ENCODE assay signal across 8 cellular contexts in the genomic region with DNA sequence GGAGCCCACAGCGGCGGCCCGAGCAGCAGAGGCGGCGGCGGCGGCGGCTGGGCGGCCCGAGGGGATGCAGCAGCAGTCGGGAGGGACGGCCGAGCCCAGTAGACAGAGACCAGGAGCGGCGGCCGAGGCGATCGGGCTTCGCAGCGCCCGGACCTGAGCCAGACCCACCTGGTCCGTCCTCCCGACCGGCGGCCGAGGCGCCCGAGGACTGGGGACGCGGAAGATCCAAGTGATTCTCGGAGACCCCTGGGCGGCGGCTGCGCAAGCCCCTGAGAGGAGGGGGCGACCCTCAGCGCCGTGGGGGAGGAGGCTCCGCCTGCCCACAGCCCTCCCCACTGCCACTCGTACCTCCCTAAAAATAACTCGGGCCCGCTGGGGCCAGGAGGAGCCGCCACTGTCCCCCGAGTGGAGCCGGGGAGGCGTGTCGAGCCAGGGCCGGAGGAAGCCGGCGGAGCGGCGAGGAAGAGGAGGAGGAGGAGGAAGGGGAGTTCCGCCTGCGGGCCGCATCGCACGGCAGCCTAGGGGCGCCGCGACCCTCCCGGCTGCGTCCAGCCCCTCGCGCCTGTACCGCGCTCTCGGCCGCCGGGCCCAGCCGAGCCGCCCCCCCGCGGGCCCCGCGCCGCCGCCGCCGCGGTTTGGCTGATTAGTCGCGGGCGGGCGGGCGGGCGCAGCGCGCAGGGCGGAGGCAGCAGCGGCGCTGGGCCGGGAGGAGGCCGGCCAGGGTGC. TPM values are rescaled to one million over a fixed set of nuclear protein-coding genes. Genes with fewer than 3 reads are reported as not detected.
DNase-seq lines count a peak whose midpoint lies in the region; ATAC-seq and TF ChIP-seq lines count a peak whose summit lies in the region.

No MANE protein-coding gene starts in this region.

- H3K36me3 ChIP-seq in mucosa of stomach (ENCODE audit: control insufficient read depth, insufficient read depth, low read length), result no peaks in the 10 kb centered on the region

- H3K27me3 ChIP-seq in mucosa of stomach (ENCODE audit: control insufficient read depth, insufficient read depth, low read length), result no peaks in the 10 kb centered on the region

- H3K9me3 ChIP-seq in mucosa of stomach (ENCODE audit: control insufficient read depth, low read length), result no peaks in the 10 kb centered on the region

- peaks cover 17% of the 10 kb centered on the region for H3K4me1 ChIP-seq in mucosa of stomach (ENCODE audit: control insufficient read depth, insufficient read depth, low read length)

- peak overlapping the region; percentile 87 for H3K4me3 ChIP-seq in epithelial cell of proximal tubule (ENCODE audit: low read depth, low read length)
- H3K4me3 ChIP-seq in mucosa of stomach (ENCODE audit: low read length), result peak overlapping the region; percentile 33

- DNase-seq in DMS 273 (lab: John Stamatoyannopoulos, UW; ENCODE audit: unreplicated experiment) (peak; percentile 71), DMS 273 treated with DMSO at 0.1 percent for 48 hours (lab: John Stamatoyannopoulos, UW) (no peak), NCI-H510A treated with DMSO at 0.1 percent for 48 hours (lab: John Stamatoyannopoulos, UW) (peak; percentile 34), epithelial cell of proximal tubule (ENCODE audit: low read depth) (no peak), superior temporal gyrus (ENCODE audit: extremely low spot score) (peak; percentile 20)
- DNase-seq in activated T-cell treated with anti-CD3 and anti-CD28 coated beads, Interleukin-2, amount 50 U/mL, for 1 hour, result peak; percentile 63

- peak; percentile 19 for ATAC-seq in HG02623 (IDR thresholded peaks at IDR 0.05; ENCODE audit: unreplicated experiment)

- H3K9ac ChIP-seq in mucosa of stomach (ENCODE audit: low read length), result peak overlapping the region; percentile 84

- TF ChIP-seq CTCF in epithelial cell of proximal tubule (conservative IDR thresholded peaks at IDR 0.05; ENCODE audit: low read depth, low read length), result no peak

RNA-seq across cellular contexts. Expression of a gene that starts 0.7 kb away (rescaled TPM):
- total RNA-seq in epithelial cell of proximal tubule, result 22.3 and 38.9 TPM in 2 replicates

Comparison
In these comparisons a context has a peak if more than half of its experiments do, and no peak if none do; other contexts are left out.
1. DNase-seq: peak in DMS 273 (single experiment), NCI-H510A treated with DMSO at 0.1 percent for 48 hours (single experiment), activated T-cell treated with anti-CD3 and anti-CD28 coated beads, Interleukin-2, amount 50 U/mL, for 1 hour (single experiment) and superior temporal gyrus (single experiment); none in DMS 273 treated with DMSO at 0.1 percent for 48 hours (single experiment) and epithelial cell of proximal tubule (single experiment).